In genomic region chr7:17374654-17375053, GRCh38 we compare ENCODE assay signal across 13 cellular contexts.
"Had no signal": no experiment of that assay in that cellular context is flagged by ENCODE, and none has a peak within 500 bp of the region (broad histone marks: within the 10 kb centered on the region; RNA-seq: fewer than 3 reads in every experiment).

No MANE protein-coding gene starts in this region.

- ATAC-seq: activated CD8-positive, alpha-beta memory T cell treated with anti-CD3 and anti-CD28 coated beads, Interleukin-2, amount 10 ng/mL, durations not matched to agents 7 days and 5 days; activated naive CD4-positive, alpha-beta T cell treated with anti-CD3 and anti-CD28 coated beads, Interleukin-2, amount 50 U/mL, for 72 hours; heart left ventricle had no signal

- H3K27me3 ChIP-seq: breast epithelium, esophagus muscularis mucosa, heart left ventricle, testis had no signal

- DNase-seq: activated CD4-positive, alpha-beta T cell treated with anti-CD3 and anti-CD28 coated beads, Interleukin-2, amount 50 U/mL, for 48 hours; activated CD4-positive, CD25-positive, alpha-beta regulatory T cell treated with anti-CD3 and anti-CD28 coated beads, Interleukin-2, amount 50 U/mL, for 72 hours; activated CD8-positive, alpha-beta memory T cell treated with anti-CD3 and anti-CD28 coated beads, Interleukin-2, amount 10 ng/mL, durations not matched to agents 7 days and 5 days; activated effector memory CD4-positive, alpha-beta T cell treated with Interleukin-2 at 50 U/mL for 16 hours; activated T-cell treated with anti-CD3 and anti-CD28 coated beads, Interleukin-2, amount 50 U/mL, for 24 hours; amygdala; heart left ventricle; left ventricle myocardium inferior; stimulated activated CD4-positive, alpha-beta T cell treated with anti-CD3 and anti-CD28 coated beads, Interleukin-4, amount 100 ng/mL, for 24 hours; testis had no signal

- H3K4me1 ChIP-seq: left ventricle myocardium inferior, testis had no signal

- H3K27ac ChIP-seq: breast epithelium, heart left ventricle, left ventricle myocardium inferior, testis had no signal

- H3K4me3 ChIP-seq: breast epithelium, esophagus muscularis mucosa, heart left ventricle, left ventricle myocardium inferior, testis had no signal

- H3K36me3 ChIP-seq: breast epithelium, esophagus muscularis mucosa, heart left ventricle, left ventricle myocardium inferior had no signal

- H3K9me3 ChIP-seq: breast epithelium, esophagus muscularis mucosa, heart left ventricle, left ventricle myocardium inferior, testis had no signal
